ENCODE assay signal across 13 cellular contexts in the genomic region with DNA sequence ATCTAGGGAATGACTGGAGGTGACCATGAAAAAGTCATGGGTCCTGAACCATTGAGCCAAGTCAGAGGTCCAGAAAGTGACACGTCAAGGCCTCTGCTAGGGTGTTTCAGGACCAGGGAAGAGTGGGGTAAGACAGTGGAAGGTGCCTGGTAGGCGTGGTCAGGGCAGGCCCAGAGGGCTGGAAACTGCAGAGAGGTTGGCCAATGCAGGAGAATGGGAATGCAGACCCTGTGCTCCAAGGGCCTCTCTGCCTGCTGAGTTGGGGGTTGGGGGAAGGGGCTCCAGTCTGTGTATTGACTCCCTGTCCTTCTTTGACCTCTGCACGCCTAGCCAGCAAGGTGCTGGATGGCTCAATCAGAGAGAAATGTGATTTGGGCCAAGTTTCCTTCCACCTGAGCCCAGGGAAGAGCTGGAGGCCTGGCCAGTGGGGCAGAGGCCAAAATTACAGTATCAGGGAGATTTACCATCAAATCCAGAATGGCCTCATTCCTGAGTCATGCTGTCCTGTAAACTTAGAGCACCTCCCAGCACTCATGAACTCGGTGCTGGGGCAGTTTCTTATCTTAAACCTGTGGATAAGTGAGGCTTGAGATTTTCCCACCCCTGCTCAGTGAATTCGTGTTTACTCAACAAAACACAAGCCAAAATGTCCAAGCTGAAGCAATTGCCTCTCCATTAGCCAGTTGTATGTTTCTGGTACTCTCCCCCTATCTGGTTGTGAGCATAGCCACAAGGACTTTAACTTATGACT. TPM values are rescaled to one million over a fixed set of nuclear protein-coding genes. Genes with fewer than 3 reads are reported as not detected.
DNase-seq lines count a peak whose midpoint lies in the region; ATAC-seq and TF ChIP-seq lines count a peak whose summit lies in the region.
"Had no signal": no experiment of that assay in that cellular context is flagged by ENCODE, and none has a peak within 500 bp of the region (broad histone marks: within the 10 kb centered on the region; RNA-seq: fewer than 3 reads in every experiment).

No MANE protein-coding gene starts in this region.

- peak in 1 of 7 experiments; percentile 1 for TF ChIP-seq CTCF in body of pancreas (IDR thresholded peaks at IDR 0.05)
- TF ChIP-seq CTCF in left lung (IDR thresholded peaks at IDR 0.05): no peak
- no peak for TF ChIP-seq CTCF in upper lobe of left lung (IDR thresholded peaks at IDR 0.05)
- no peak for TF ChIP-seq CTCF in ovary (IDR thresholded peaks at IDR 0.05)

- no peak for DNase-seq in activated CD4-positive, alpha-beta T cell treated with anti-CD3 and anti-CD28 coated beads, Interleukin-2, amount 10 ng/mL, durations not matched to agents 24 days and 14 days
- no peak for DNase-seq in activated CD4-positive, alpha-beta T cell treated with anti-CD3 and anti-CD28 coated beads for 48 hours
- peak; percentile 71 to 89 (median 78) for DNase-seq in body of pancreas
- DNase-seq in left lung: peak in 1 of 2 donors; percentile 51
- peak in 1 of 2 donors; percentile 80 for DNase-seq in upper lobe of left lung
- DNase-seq in stimulated activated effector memory CD8-positive, alpha-beta T cell treated with anti-CD3 and anti-CD28 coated beads, Interleukin-12 subunit alpha, Interleukin-12 subunit beta, amount 100 ng/mL, for 72 hours (ENCODE audit: low spot score in 2 of 2): no peak
- no peak for DNase-seq in ovary
- no peak for DNase-seq in NOMO-1 treated with DMSO at 0.1 percent for 48 hours (lab: John Stamatoyannopoulos, UW; ENCODE audit: unreplicated experiment)
- DNase-seq: activated T-cell treated with anti-CD3 and anti-CD28 coated beads, Interleukin-2, amount 50 U/mL, for 72 hours; DMS 273 treated with DMSO at 0.1 percent for 48 hours; NCI-H82; right cardiac atrium; testis had no signal

- intact Hi-C loops in activated CD4-positive, alpha-beta T cell treated with anti-CD3 and anti-CD28 coated beads, Interleukin-2, amount 10 ng/mL, durations not matched to agents 24 days and 14 days (cut with micrococcal nuclease): no loop called here
- intact Hi-C loops in body of pancreas (cut with DNase I) (loop anchor here (5.0 kb wide), 1 partner anchor 42 kb away; no protein-coding TSS in a partner anchor), left lung (cut with DNase I) (no loop called here), ovary (cut with DNase I) (no loop called here)

- H3K9me3 ChIP-seq in body of pancreas (no peaks in the 10 kb centered on the region), left lung (no peaks in the 10 kb centered on the region), upper lobe of left lung (no peaks in the 10 kb centered on the region), ovary (no peaks in the 10 kb centered on the region)
- H3K9me3 ChIP-seq: testis had no signal

- H3K9me3 Mint-ChIP-seq in activated CD4-positive, alpha-beta T cell treated with anti-CD3 and anti-CD28 coated beads, Interleukin-2, amount 10 ng/mL, durations not matched to agents 24 days and 14 days: no peaks in the 10 kb centered on the region
- no peaks in the 10 kb centered on the region for H3K9me3 Mint-ChIP-seq in stimulated activated effector memory CD8-positive, alpha-beta T cell treated with anti-CD3 and anti-CD28 coated beads, Interleukin-12 subunit alpha, Interleukin-12 subunit beta, amount 100 ng/mL, for 72 hours
- H3K9me3 Mint-ChIP-seq: activated T-cell treated with anti-CD3 and anti-CD28 coated beads, Interleukin-2, amount 50 U/mL, for 72 hours had no signal

- TF ChIP-seq POLR2A in body of pancreas (IDR thresholded peaks at IDR 0.05) (no peak), upper lobe of left lung (IDR thresholded peaks at IDR 0.05) (no peak), ovary (IDR thresholded peaks at IDR 0.05) (no peak)

- H3K4me1 Mint-ChIP-seq in activated CD4-positive, alpha-beta T cell treated with anti-CD3 and anti-CD28 coated beads, Interleukin-2, amount 10 ng/mL, durations not matched to agents 24 days and 14 days: peaks cover 15% of the 10 kb centered on the region
- H3K4me1 Mint-ChIP-seq in stimulated activated effector memory CD8-positive, alpha-beta T cell treated with anti-CD3 and anti-CD28 coated beads, Interleukin-12 subunit alpha, Interleukin-12 subunit beta, amount 100 ng/mL, for 72 hours: peaks cover 11% of the 10 kb centered on the region

- H3K4me1 ChIP-seq in body of pancreas: peaks cover 63% of the 10 kb centered on the region
- H3K4me1 ChIP-seq in left lung: peaks cover 19 to 41% of the 10 kb centered on the region in 2 donors
- peaks cover 43 to 77% (median 58%) of the 10 kb centered on the region in 4 donors for H3K4me1 ChIP-seq in upper lobe of left lung
- peaks cover 8% of the 10 kb centered on the region for H3K4me1 ChIP-seq in ovary (ENCODE audit: insufficient read depth)

- H3K4me3 ChIP-seq in body of pancreas (no peak overlapping the region), left lung (no peak overlapping the region), upper lobe of left lung (no peak overlapping the region), ovary (no peak overlapping the region)
- H3K4me3 ChIP-seq: testis had no signal

- H3K4me3 Mint-ChIP-seq in activated CD4-positive, alpha-beta T cell treated with anti-CD3 and anti-CD28 coated beads, Interleukin-2, amount 10 ng/mL, durations not matched to agents 24 days and 14 days: no peak overlapping the region
- H3K4me3 Mint-ChIP-seq in stimulated activated effector memory CD8-positive, alpha-beta T cell treated with anti-CD3 and anti-CD28 coated beads, Interleukin-12 subunit alpha, Interleukin-12 subunit beta, amount 100 ng/mL, for 72 hours: no peak overlapping the region
- H3K4me3 Mint-ChIP-seq: activated T-cell treated with anti-CD3 and anti-CD28 coated beads, Interleukin-2, amount 50 U/mL, for 72 hours had no signal

- H3K27me3 ChIP-seq in body of pancreas (no peaks in the 10 kb centered on the region), left lung (no peaks in the 10 kb centered on the region), upper lobe of left lung (no peaks in the 10 kb centered on the region), ovary (no peaks in the 10 kb centered on the region)
- H3K27me3 ChIP-seq: testis had no signal

- no peaks in the 10 kb centered on the region for H3K27me3 Mint-ChIP-seq in activated CD4-positive, alpha-beta T cell treated with anti-CD3 and anti-CD28 coated beads, Interleukin-2, amount 10 ng/mL, durations not matched to agents 24 days and 14 days

- TF ChIP-seq EP300 in upper lobe of left lung (IDR thresholded peaks at IDR 0.05) (peak in 2 of 4 donors; percentile 38 to 88), ovary (IDR thresholded peaks at IDR 0.05) (no peak)

- H3K36me3 Mint-ChIP-seq in activated CD4-positive, alpha-beta T cell treated with anti-CD3 and anti-CD28 coated beads, Interleukin-2, amount 10 ng/mL, durations not matched to agents 24 days and 14 days (ENCODE audit: low read depth): no peaks in the 10 kb centered on the region
- H3K36me3 Mint-ChIP-seq in stimulated activated effector memory CD8-positive, alpha-beta T cell treated with anti-CD3 and anti-CD28 coated beads, Interleukin-12 subunit alpha, Interleukin-12 subunit beta, amount 100 ng/mL, for 72 hours: no peaks in the 10 kb centered on the region

- 41 to 43% methylated on average over 5 of the region's 5 CpGs for WGBS in body of pancreas, 2 donors
- WGBS in upper lobe of left lung, 2 donors: 61% methylated on average over 4 to 5 of the region's 5 CpGs
- WGBS in ovary, 3 donors: 75 to 79% (median 75%) methylated on average over 5 of the region's 5 CpGs

- H3K36me3 ChIP-seq in body of pancreas (replicated peaks in 1 of 2; ENCODE audit: insufficient read depth in 1 of 2, low read depth in 2 of 2) (no peaks in the 10 kb centered on the region), left lung (no peaks in the 10 kb centered on the region), upper lobe of left lung (no peaks in the 10 kb centered on the region), ovary (no peaks in the 10 kb centered on the region)

- H3K27ac ChIP-seq in body of pancreas (peak overlapping the region; percentile 59 to 96 (median 93)), left lung (peak overlapping the region in 1 of 2 donors; percentile 33), upper lobe of left lung (peak overlapping the region; percentile 6 to 77 (median 30)), ovary (no peak overlapping the region)
- H3K27ac ChIP-seq: testis had no signal

- ATAC-seq in body of pancreas (peak; percentile 57), left lung (peak; percentile 60), upper lobe of left lung (ENCODE audit: low FRiP score in 2 of 2) (peak; percentile 40 to 77)
- no peak for ATAC-seq in stimulated activated effector memory CD8-positive, alpha-beta T cell treated with anti-CD3 and anti-CD28 coated beads, Interleukin-12 subunit alpha, Interleukin-12 subunit beta, amount 100 ng/mL, for 72 hours
- ATAC-seq: right cardiac atrium had no signal

- H3K27ac Mint-ChIP-seq in activated CD4-positive, alpha-beta T cell treated with anti-CD3 and anti-CD28 coated beads, Interleukin-2, amount 10 ng/mL, durations not matched to agents 24 days and 14 days: peak overlapping the region; percentile 11
- no peak overlapping the region for H3K27ac Mint-ChIP-seq in stimulated activated effector memory CD8-positive, alpha-beta T cell treated with anti-CD3 and anti-CD28 coated beads, Interleukin-12 subunit alpha, Interleukin-12 subunit beta, amount 100 ng/mL, for 72 hours
- H3K27ac Mint-ChIP-seq: activated T-cell treated with anti-CD3 and anti-CD28 coated beads, Interleukin-2, amount 50 U/mL, for 72 hours had no signal

RNA-seq across cellular contexts. Expression of a gene that starts 24.4 kb away (rescaled TPM):
- total RNA-seq in activated CD4-positive, alpha-beta T cell treated with anti-CD3 and anti-CD28 coated beads, Interleukin-2, amount 10 ng/mL, durations not matched to agents 24 days and 14 days: 32.8 and 34.8 TPM in 2 replicates
- total RNA-seq in body of pancreas: 10 to 100 TPM; 26.7 to 52.1 TPM
- 10 to 100 TPM; 45.9 to 46.3 TPM for total RNA-seq in left lung
- total RNA-seq in upper lobe of left lung: 100 to 1,000 TPM in 1 of 6 donors, 10 to 100 TPM in 5; 44.0 to 111 (median 49.6) TPM
- total RNA-seq in ovary: 100 to 1,000 TPM in 2 of 7 donors, 10 to 100 TPM in 5; 52.2 to 126 (median 78.4) TPM
- polyA plus RNA-seq in ovary: 10 to 100 TPM; 14.1 to 35.0 TPM

Comparison
In these comparisons a context has a peak if more than half of its experiments do, and no peak if none do; other contexts are left out.
1. DNase-seq: peak in body of pancreas (4 of 4); none in activated CD4-positive, alpha-beta T cell treated with anti-CD3 and anti-CD28 coated beads, Interleukin-2, amount 10 ng/mL, durations not matched to agents 24 days and 14 days (single experiment), activated CD4-positive, alpha-beta T cell treated with anti-CD3 and anti-CD28 coated beads for 48 hours (single experiment), stimulated activated effector memory CD8-positive, alpha-beta T cell treated with anti-CD3 and anti-CD28 coated beads, Interleukin-12 subunit alpha, Interleukin-12 subunit beta, amount 100 ng/mL, for 72 hours (0 of 2), ovary (0 of 5) and NOMO-1 treated with DMSO at 0.1 percent for 48 hours (single experiment).
2. H3K27ac ChIP-seq: peak in body of pancreas (4 of 4) and upper lobe of left lung (4 of 4); none in ovary (0 of 2).